Comparison of ENCODE assay signal across 17 cellular contexts in genomic region chr20:4045741-4046140, GRCh38. TPM values are rescaled to one million over a fixed set of nuclear protein-coding genes. Genes with fewer than 3 reads are reported as not detected.
DNase-seq lines count a peak whose midpoint lies in the region; ATAC-seq and TF ChIP-seq lines count a peak whose summit lies in the region.
"Had no signal": no experiment of that assay in that cellular context is flagged by ENCODE, and none has a peak within 500 bp of the region (broad histone marks: within the 10 kb centered on the region; RNA-seq: fewer than 3 reads in every experiment).

No MANE protein-coding gene starts in this region.

- H3K27me3 Mint-ChIP-seq in natural killer cell (ENCODE audit: low read depth in 2 of 2): peaks cover 0 to 6% of the 10 kb centered on the region in 2 donors
- H3K27me3 Mint-ChIP-seq: activated CD8-positive, alpha-beta T cell treated with anti-CD3 and anti-CD28 coated beads for 36 hours had no signal

- H4K5ac ChIP-seq in IMR-90 (ENCODE audit: low read depth, low read length): peak overlapping the region; percentile 52; the same call in 1 of the 2 replicates

- no peak overlapping the region for H3K4me2 ChIP-seq in IMR-90 (ENCODE audit: low read depth, low read length)

- H3K36me3 Mint-ChIP-seq in natural killer cell: no peaks in the 10 kb centered on the region

- H2BK120ac ChIP-seq in IMR-90 (ENCODE audit: low read depth, low read length): peak overlapping the region; percentile 94

- H3K9me3 ChIP-seq in IMR-90 (ENCODE audit: control insufficient read depth, insufficient read depth, low read length): no peaks in the 10 kb centered on the region
- no peaks in the 10 kb centered on the region for H3K9me3 ChIP-seq in tibial nerve
- H3K9me3 ChIP-seq: body of pancreas, testis had no signal

- H2BK20ac ChIP-seq in IMR-90 (ENCODE audit: low read depth, low read length): peak overlapping the region; percentile 97

- H2AK5ac ChIP-seq in IMR-90 (ENCODE audit: low read depth, low read length): peak overlapping the region; percentile 97

- H3K23ac ChIP-seq in IMR-90 (ENCODE audit: low read depth, low read length): peak overlapping the region; percentile 84

- intact Hi-C loops in IMR-90 (cut with micrococcal nuclease): no loop called here
- intact Hi-C loops in natural killer cell (cut with micrococcal nuclease): no loop called here

- H3K36me3 ChIP-seq in IMR-90 (ENCODE audit: control insufficient read depth, insufficient read depth, low read length): no peaks in the 10 kb centered on the region
- H3K36me3 ChIP-seq in brain microvascular endothelial cell (replicated peaks): no peaks in the 10 kb centered on the region
- no peaks in the 10 kb centered on the region for H3K36me3 ChIP-seq in tibial nerve
- H3K36me3 ChIP-seq: BLaER1 treated with 17β-estradiol and CSF1 and Interleukin-3, amounts not matched to agents 10 nM and 100 nM had no signal

- H2BK15ac ChIP-seq in IMR-90 (ENCODE audit: low read depth, low read length): peak overlapping the region; percentile 95; the same call in 2 of the 3 replicates

- no peak overlapping the region for H3K4me3 Mint-ChIP-seq in natural killer cell
- H3K4me3 Mint-ChIP-seq: activated CD8-positive, alpha-beta T cell treated with anti-CD3 and anti-CD28 coated beads for 36 hours had no signal

- no peak for TF ChIP-seq RAD21 in IMR-90 (IDR thresholded peaks at IDR 0.05; ENCODE audit: low read length)

- no peaks in the 10 kb centered on the region for H3K4me1 Mint-ChIP-seq in natural killer cell

- ATAC-seq in IMR-90 (ENCODE audit: low read depth) (peak; percentile 46), natural killer cell (no peak)
- ATAC-seq: activated CD8-positive, alpha-beta T cell treated with anti-CD3 and anti-CD28 coated beads for 36 hours; body of pancreas had no signal

- peak; percentile 83 for DNase-seq in Daoy (ENCODE audit: low read depth)
- DNase-seq in IMR-90: peak; percentile 69
- peak; percentile 34 for DNase-seq in brain microvascular endothelial cell
- DNase-seq in kidney tubule cell (ENCODE audit: low spot score): peak; percentile 88
- DNase-seq in caudate nucleus (lab: John Stamatoyannopoulos, UW): no peak
- no peak for DNase-seq in CD1c-positive myeloid dendritic cell (ENCODE audit: extremely low spot score)
- no peak for DNase-seq in tibial nerve (ENCODE audit: low spot score in 2 of 2)
- DNase-seq in natural killer cell: no peak
- DNase-seq: activated CD8-positive, alpha-beta T cell treated with anti-CD3 and anti-CD28 coated beads for 36 hours; activated gamma-delta T cell treated with Interleukin-2 at 50 U/mL for 16 hours; body of pancreas; DND-41; effector CD8-positive, alpha-beta T cell; glutamatergic neuron; stimulated activated CD4-positive, alpha-beta T cell treated with anti-CD3 and anti-CD28 coated beads, Interleukin-2, amount 100 ng/mL, for 24 hours; testis had no signal

- H3K27ac Mint-ChIP-seq in natural killer cell: no peak overlapping the region
- H3K27ac Mint-ChIP-seq: activated CD8-positive, alpha-beta T cell treated with anti-CD3 and anti-CD28 coated beads for 36 hours had no signal

- H3K9me1 ChIP-seq in IMR-90 (ENCODE audit: insufficient read depth, low read length): peaks cover 11% of the 10 kb centered on the region

- 40% methylated on average over 1 of the region's 5 CpGs; no CpG with 5 or more reads in 1 of the 2 experiments for WGBS in IMR-90 (ENCODE audit: extremely low coverage in 2 of 2, insufficient read length in 1 of 2), 2 experiments
- 66 to 81% methylated on average over 5 of the region's 5 CpGs for WGBS in tibial nerve, 2 donors

- H3K56ac ChIP-seq in IMR-90 (ENCODE audit: extremely low read depth, insufficient read depth, low read length): no peak overlapping the region

- H3K4me1 ChIP-seq in IMR-90 (ENCODE audit: control insufficient read depth, insufficient read depth, low read length) (peaks cover 10% of the 10 kb centered on the region; the same call in 1 of the 2 replicates), tibial nerve (peaks cover 0 to 9% (median 0%) of the 10 kb centered on the region in 4 donors)
- H3K4me1 ChIP-seq: testis had no signal

- in situ Hi-C loops in IMR-90 (cut with MboI; ENCODE audit: low sequenced_read_pairs): no loop called here
- in situ Hi-C loops in brain microvascular endothelial cell (cut with HindIII; ENCODE audit: low pct_ligation_motif_present, low sequenced_read_pairs): no loop called here

- H3K9ac ChIP-seq in IMR-90 (ENCODE audit: low read depth, low read length): no peak overlapping the region
- H3K9ac ChIP-seq: BLaER1 treated with 17β-estradiol and CSF1 and Interleukin-3, amounts not matched to agents 10 nM and 100 nM had no signal

- dilution Hi-C loops in IMR-90 (cut with HindIII; ENCODE audit: low sequenced_read_pairs, unreplicated experiment): no loop called here

- H3K27me3 ChIP-seq in IMR-90 (ENCODE audit: control insufficient read depth, insufficient read depth, low read length) (no peaks in the 10 kb centered on the region), brain microvascular endothelial cell (replicated peaks) (no peaks in the 10 kb centered on the region), tibial nerve (no peaks in the 10 kb centered on the region)
- H3K27me3 ChIP-seq: BLaER1 treated with 17β-estradiol and CSF1 and Interleukin-3, amounts not matched to agents 10 nM and 100 nM; body of pancreas; testis had no signal

- CTCF ChIA-PET in IMR-90 (lab: Yijun Ruan, JAX): no interaction called here

- H2AK9ac ChIP-seq in IMR-90 (replicated peaks; ENCODE audit: low read depth, low read length, poor library complexity): peak overlapping the region; percentile 88

- peak overlapping the region; percentile 5; the same call in 1 of the 2 replicates for H3K18ac ChIP-seq in IMR-90 (ENCODE audit: low read depth, low read length)

- peak overlapping the region; percentile 85 for H2AFZ ChIP-seq in IMR-90 (replicated peaks; ENCODE audit: low read length, poor library complexity)

- H4K8ac ChIP-seq in IMR-90 (ENCODE audit: low read depth in 2 of 2, low read length in 2 of 2): peak overlapping the region; percentile 45 to 96; a peak in 3 of 4 replicates

- no peaks in the 10 kb centered on the region for H3K9me3 Mint-ChIP-seq in natural killer cell
- H3K9me3 Mint-ChIP-seq: activated CD8-positive, alpha-beta T cell treated with anti-CD3 and anti-CD28 coated beads for 36 hours had no signal

- TF ChIP-seq POLR2A in IMR-90 (IDR thresholded peaks at IDR 0.05; ENCODE audit: low read depth, low read length): no peak
- no peak for TF ChIP-seq POLR2A in tibial nerve (IDR thresholded peaks at IDR 0.05)

- H3K4ac ChIP-seq in IMR-90 (ENCODE audit: low read depth, low read length): peak overlapping the region; percentile 97

- no peak for TF ChIP-seq CTCF in IMR-90 (conservative IDR thresholded peaks at IDR 0.05; ENCODE audit: low read depth, low read length)
- no peak for TF ChIP-seq CTCF in brain microvascular endothelial cell (IDR thresholded peaks at IDR 0.05; ENCODE audit: low read depth, low read length, missing control alignments)
- TF ChIP-seq CTCF in tibial nerve (IDR thresholded peaks at IDR 0.05): no peak
- no peak for TF ChIP-seq CTCF in natural killer cell (IDR thresholded peaks at IDR 0.05)

- TF ChIP-seq EP300 in tibial nerve (IDR thresholded peaks at IDR 0.05): no peak

- peak overlapping the region; percentile 92 for H4K91ac ChIP-seq in IMR-90 (ENCODE audit: insufficient read depth, low read depth, low read length)

- H3K4me3 ChIP-seq in IMR-90 (ENCODE audit: insufficient read depth, low read depth, low read length) (no peak overlapping the region), brain microvascular endothelial cell (ENCODE audit: low read depth, low read length) (no peak overlapping the region), tibial nerve (no peak overlapping the region)
- H3K4me3 ChIP-seq: BLaER1 treated with 17β-estradiol and CSF1 and Interleukin-3, amounts not matched to agents 10 nM and 100 nM; body of pancreas; testis had no signal

- peak overlapping the region; percentile 40 for H2BK5ac ChIP-seq in IMR-90 (ENCODE audit: low read depth, low read length, poor library complexity, severe bottlenecking)

- H3K14ac ChIP-seq in IMR-90 (replicated peaks; ENCODE audit: low read depth, low read length): peak overlapping the region; percentile 92

- H3K27ac ChIP-seq in IMR-90 (ENCODE audit: insufficient read depth, low read length) (no peak overlapping the region), brain microvascular endothelial cell (no peak overlapping the region), caudate nucleus (ENCODE audit: low read depth, low read length) (no peak overlapping the region), tibial nerve (no peak overlapping the region)
- H3K27ac ChIP-seq: BLaER1 treated with 17β-estradiol and CSF1 and Interleukin-3, amounts not matched to agents 10 nM and 100 nM; body of pancreas; testis had no signal

- 0 out of 4 replicates have a peak, but pooled peaks cover 0 to 2% of the 10 kb centered on the region in 2 experiments for H3K79me1 ChIP-seq in IMR-90 (ENCODE audit: low read depth in 1 of 2, low read length in 2 of 2)

- POLR2A ChIA-PET in IMR-90 (lab: Charles Lee; ENCODE audit: unreplicated experiment): no interaction called here

- no TSS peak for BruUV-seq in IMR-90 (replicated peaks; lab: Mats Ljungman, UMichigan)

- H4K20me1 ChIP-seq in IMR-90 (ENCODE audit: insufficient read depth, low read length): no peaks in the 10 kb centered on the region
- H4K20me1 ChIP-seq: BLaER1 treated with 17β-estradiol and CSF1 and Interleukin-3, amounts not matched to agents 10 nM and 100 nM had no signal

TF ChIP-seq in IMR-90, 13 proteins besides CTCF, POLR2A, EP300 and RAD21 (continues in another document):
- no peak for TF ChIP-seq MXI1 (IDR thresholded peaks at IDR 0.05; ENCODE audit: borderline replicate concordance, low read depth, low read length)
- TF ChIP-seq CHD1 (IDR thresholded peaks at IDR 0.05; ENCODE audit: low read depth, low read length): no peak
- TF ChIP-seq ELK1 (IDR thresholded peaks at IDR 0.05; ENCODE audit: borderline replicate concordance, low read depth, low read length): no peak
- TF ChIP-seq FOS (IDR thresholded peaks at IDR 0.05; ENCODE audit: low read depth, low read length): no peak
- no peak for TF ChIP-seq SMC3 (IDR thresholded peaks at IDR 0.05; ENCODE audit: low read depth, low read length)

RNA-seq across cellular contexts. Expression of gene RNF24, which starts 30.4 kb away (rescaled TPM):
- 3.1 and 7.6 TPM in 2 replicates for total RNA-seq in Daoy (2014; rRNA removed; shearing (Covaris generic))
- total RNA-seq in IMR-90 (2012; rRNA removed) (11.3 and 12.5 TPM in 2 replicates), tibial nerve (10 to 100 TPM; 17.0 to 25.5 (median 19.6) TPM), natural killer cell (10 to 100 TPM in 1 of 3 donors, 1 to 10 TPM in 2; 7.1 to 15.3 (median 7.8) TPM)
- polyA plus RNA-seq in IMR-90 (2012; rRNA removed): 9.1 and 11.3 TPM in 2 replicates
- 6.6 and 7.3 TPM in 2 replicates for polyA plus RNA-seq in IMR-90 (2012; cell fraction: cytosol; rRNA removed)
- polyA plus RNA-seq in IMR-90 (2012; cell fraction: nucleus; rRNA removed; ENCODE audit: low replicate concordance): 6.4 and 11.0 TPM in 2 replicates

Comparison
In these comparisons a context has a peak if more than half of its experiments do, and no peak if none do; other contexts are left out.
1. DNase-seq: peak in Daoy (single experiment), IMR-90 (single experiment), brain microvascular endothelial cell (single experiment) and kidney tubule cell (single experiment); none in caudate nucleus (0 of 61), CD1c-positive myeloid dendritic cell (single experiment), tibial nerve (0 of 2) and natural killer cell (single experiment).